1 cellular context compared by ENCODE assay signal in genomic region chr3:127754411-127755304, GRCh38.
TF ChIP-seq lines count a peak whose summit lies in the region.

No MANE protein-coding gene starts in this region.

TF ChIP-seq in GM12878, 131 proteins besides CTCF, POLR2A, EP300 and RAD21 (continued from another document):
- no peak for TF ChIP-seq SREBF1 (IDR thresholded peaks at IDR 0.05; ENCODE audit: low read length)
- no peak for TF ChIP-seq E2F8 (IDR thresholded peaks at IDR 0.05; ENCODE audit: low read depth, partially characterized antibody)
- TF ChIP-seq STAT3 (IDR thresholded peaks at IDR 0.05; ENCODE audit: low read depth, low read length), result 0 out of 2 replicates have a peak, but pooled peaks have one; percentile 77
- no peak for TF ChIP-seq ZNF24 (IDR thresholded peaks at IDR 0.05)
- TF ChIP-seq IRF4 (IDR thresholded peaks at IDR 0.05; ENCODE audit: low read depth, low read length), result no peak
- peak; percentile 87 for TF ChIP-seq CREM (IDR thresholded peaks at IDR 0.05; ENCODE audit: low read depth)
- no peak for TF ChIP-seq BRCA1 (IDR thresholded peaks at IDR 0.05; ENCODE audit: low read depth, low read length)
- no peak for TF ChIP-seq ZBTB40 (IDR thresholded peaks at IDR 0.05; ENCODE audit: borderline replicate concordance)
- TF ChIP-seq BMI1 (IDR thresholded peaks at IDR 0.05; ENCODE audit: borderline replicate concordance), result peak; percentile 56; the same call in 1 of the 2 replicates
- peak; percentile 97 for TF ChIP-seq RELB (IDR thresholded peaks at IDR 0.05; ENCODE audit: low read depth)
- no peak; the same call in 1 of the 2 replicates for TF ChIP-seq HDGF (IDR thresholded peaks at IDR 0.05)
- TF ChIP-seq KAT2A (conservative IDR thresholded peaks at IDR 0.05; ENCODE audit: control insufficient read depth, low read depth, low read length), result no peak
- peak; percentile 97 for TF ChIP-seq IKZF2 (IDR thresholded peaks at IDR 0.05)
- TF ChIP-seq IRF5 (IDR thresholded peaks at IDR 0.05; ENCODE audit: borderline replicate concordance), result no peak
- TF ChIP-seq NRF1 (conservative IDR thresholded peaks at IDR 0.05; ENCODE audit: low read depth, low read length), result no peak
- no peak for TF ChIP-seq ZNF592 (IDR thresholded peaks at IDR 0.05)
- no peak for TF ChIP-seq MYB (IDR thresholded peaks at IDR 0.05; ENCODE audit: borderline replicate concordance, low read depth, low read length)
- TF ChIP-seq HSF1 (IDR thresholded peaks at IDR 0.05; ENCODE audit: low read depth, low read length), result no peak
- TF ChIP-seq NR2C1 (IDR thresholded peaks at IDR 0.05), result no peak
- no peak for TF ChIP-seq ZNF622 (IDR thresholded peaks at IDR 0.05)
- no peak; the same call in 1 of the 2 replicates for TF ChIP-seq ZNF217 (IDR thresholded peaks at IDR 0.05)
- TF ChIP-seq RELA (IDR thresholded peaks at IDR 0.05; ENCODE audit: borderline replicate concordance, partially characterized antibody), result peak; percentile 57
- no peak for TF ChIP-seq RBBP5 (conservative IDR thresholded peaks at IDR 0.05)
- TF ChIP-seq USF2 (IDR thresholded peaks at IDR 0.05; ENCODE audit: borderline replicate concordance, low read depth, low read length), result peak; percentile 55
- no peak for TF ChIP-seq SUPT20H (IDR thresholded peaks at IDR 0.05; ENCODE audit: borderline replicate concordance, control insufficient read depth, low read depth, low read length)
- no peak for TF ChIP-seq PRDM15 (CRISPR knock-in tag; IDR thresholded peaks at IDR 0.05)
- TF ChIP-seq NKRF (conservative IDR thresholded peaks at IDR 0.05), result no peak; the same call in 1 of the 2 replicates
- TF ChIP-seq RFX5 (IDR thresholded peaks at IDR 0.05; ENCODE audit: low read depth, low read length), result no peak
- no peak for TF ChIP-seq RUNX3 (IDR thresholded peaks at IDR 0.05; ENCODE audit: low read length)
- 0 out of 2 replicates have a peak, but pooled peaks have one; percentile 16 for TF ChIP-seq SMAD5 (IDR thresholded peaks at IDR 0.05; ENCODE audit: low read depth)
- peak; percentile 26 for TF ChIP-seq SMAD1 (IDR thresholded peaks at IDR 0.05; ENCODE audit: low read depth, partially characterized antibody)
- TF ChIP-seq GATAD2B (conservative IDR thresholded peaks at IDR 0.05; ENCODE audit: low read depth), result peak; percentile 88
- TF ChIP-seq POLR2AphosphoS2 (IDR thresholded peaks at IDR 0.05; ENCODE audit: low read depth, low read length), result peak; percentile 49
- no peak for TF ChIP-seq MYC (IDR thresholded peaks at IDR 0.05; ENCODE audit: insufficient read depth, insufficient read length, insufficient replicate concordance, low read length, severe bottlenecking)
- no peak for TF ChIP-seq CBX3 (IDR thresholded peaks at IDR 0.05; ENCODE audit: borderline replicate concordance, low read depth)
- TF ChIP-seq HDAC2 (IDR thresholded peaks at IDR 0.05), result no peak
TF ChIP-seq in GM12878: peak in this region for 52.
